ENCODE assay signal across 16 cellular contexts in the genomic region with DNA sequence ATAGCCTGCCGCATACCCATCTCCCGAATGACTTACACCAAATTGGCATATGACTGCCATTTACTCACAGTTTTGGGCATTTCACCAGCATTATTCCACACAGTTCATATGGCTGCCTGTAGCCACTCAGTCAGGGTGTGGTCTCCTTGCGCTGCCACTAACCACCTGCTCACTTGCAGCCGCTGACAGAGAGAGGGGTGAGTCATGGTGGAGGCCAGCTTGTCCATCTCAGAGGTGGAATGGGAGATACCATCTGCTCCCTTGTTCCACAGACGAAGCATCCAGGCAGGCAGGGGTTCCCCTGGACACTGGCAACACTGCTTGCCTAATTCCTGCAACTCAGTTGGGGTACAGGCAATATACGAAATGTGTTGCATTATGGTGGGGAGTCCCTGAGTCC. TPM values are rescaled to one million over a fixed set of nuclear protein-coding genes. Genes with fewer than 3 reads are reported as not detected.
DNase-seq lines count a peak whose midpoint lies in the region; ATAC-seq and TF ChIP-seq lines count a peak whose summit lies in the region.
"Had no signal": no experiment of that assay in that cellular context is flagged by ENCODE, and none has a peak within 500 bp of the region (broad histone marks: within the 10 kb centered on the region; RNA-seq: fewer than 3 reads in every experiment).

No MANE protein-coding gene starts in this region.

- peak; percentile 97 for ATAC-seq in left colon

- DNase-seq in DMS53 (lab: John Stamatoyannopoulos, UW) (peak; percentile 84), HT1080 (ENCODE audit: low read depth) (peak; percentile 90), SW480 (ENCODE audit: low spot score) (peak; percentile 88), left colon (peak in 1 of 2 donors; percentile 66), T1000 (lab: John Stamatoyannopoulos, UW) (no peak), foreskin fibroblast (no peak), lower leg skin (ENCODE audit: low spot score in 2 of 2) (no peak), GM19238 (ENCODE audit: insufficient read length, low spot score) (no peak)
- DNase-seq: activated B cell treated with CpG ODN at 0.5 μM for 24 hours, activated T-cell treated with anti-CD3 and anti-CD28 coated beads for 4 hours, GDM1, NCI-H1694, stomach had no signal

- H3K4me3 ChIP-seq in foreskin fibroblast (ENCODE audit: low read depth in 1 of 2, low read length in 2 of 2) (no peak overlapping the region), lower leg skin (ENCODE audit: low read depth, poor library complexity, severe bottlenecking) (no peak overlapping the region)
- H3K4me3 ChIP-seq: BLaER1, esophagus muscularis mucosa, stomach had no signal

- WGBS in lower leg skin, 2 donors = 62 to 79% methylated on average over 6 of the region's 6 CpGs

- no peak for TF ChIP-seq CTCF in foreskin fibroblast (IDR thresholded peaks at IDR 0.05; ENCODE audit: low read depth, low read length)
- no peak for TF ChIP-seq CTCF in lower leg skin (IDR thresholded peaks at IDR 0.05)

- intact Hi-C loops in left colon (cut with DNase I, micrococcal nuclease) (no loop called here), lower leg skin (cut with DNase I; ENCODE audit: low total_unique reads) (no loop called here)

- TF ChIP-seq POLR2A in lower leg skin (IDR thresholded peaks at IDR 0.05) = no peak

RNA-seq across cellular contexts. Expression of a gene that starts 15.6 kb away (rescaled TPM):
- 2.6 and 3.7 TPM in 2 replicates for total RNA-seq in HT1080 (2014; rRNA removed; shearing (Covaris generic))
- polyA plus RNA-seq in HT1080 (2015; cell fraction: cytosol; rRNA removed) = 1.9 and 2.6 TPM in 2 replicates
- polyA plus RNA-seq in HT1080 (2015; cell fraction: nucleus; rRNA removed) = 4.2 and 5.2 TPM in 2 replicates
- total RNA-seq in left colon (10 to 100 TPM; 18.3 to 19.4 TPM), lower leg skin (1 to 10 TPM in 2 of 4 donors, under 1 TPM in 2; 0.32 to 1.2 (median 0.78) TPM)

RNA-seq across cellular contexts. Expression of a gene that starts 42.1 kb away (rescaled TPM):
- 0.16 and 0.63 TPM in 2 replicates for total RNA-seq in HT1080 (2014; rRNA removed; shearing (Covaris generic))
- 0.63 and 1.0 TPM in 2 replicates for polyA plus RNA-seq in HT1080 (2015; cell fraction: cytosol; rRNA removed)
- 1.4 and 2.0 TPM in 2 replicates for polyA plus RNA-seq in HT1080 (2015; cell fraction: nucleus; rRNA removed)
- total RNA-seq in left colon (1 to 10 TPM in 1 of 2 donors, under 1 TPM in 1; 0.53 to 1.0 TPM), lower leg skin (1 to 10 TPM in 3 of 4 donors, under 1 TPM in 1; 0.91 to 3.9 (median 2.5) TPM)
- total RNA-seq: activated B cell treated with CpG ODN at 0.5 μM for 24 hours had no signal

RNA-seq across cellular contexts. Expression of a gene that starts 51.9 kb away (rescaled TPM):
- not detected in 2 replicates for total RNA-seq in HT1080 (2014; rRNA removed; shearing (Covaris generic))
- not detected in 2 replicates for polyA plus RNA-seq in HT1080 (2015; cell fraction: cytosol; rRNA removed)
- not detected in 2 replicates for polyA plus RNA-seq in HT1080 (2015; cell fraction: nucleus; rRNA removed)
- total RNA-seq in left colon (1 to 10 TPM in 1 of 2 donors, under 1 TPM in 1; 0.55 to 1.8 TPM), lower leg skin (under 1 TPM in 3 of 4 donors, not detected in 1; 0.16 to 0.55 (median 0.20) TPM)
- total RNA-seq: lung microvascular endothelial cell had no signal

Comparison
In these comparisons a context has a peak if more than half of its experiments do, and no peak if none do; other contexts are left out.
1. DNase-seq: peak in DMS53 (single experiment), HT1080 (single experiment) and SW480 (single experiment); none in T1000 (single experiment), foreskin fibroblast (0 of 2), lower leg skin (0 of 2) and GM19238 (single experiment).